Comparison of ENCODE assay signal across 1 cellular context in genomic region chr17:49389514-49390356, GRCh38.
A peak's percentile ranks its signal among the peaks of the same experiment; 100 is the strongest.
TF ChIP-seq lines count a peak whose summit lies in the region.
"Not testable (repeated sequence)": the region's sequence is repeated elsewhere in the genome, so short reads cannot be mapped to it uniquely, and the experiment has no call there.

No MANE protein-coding gene starts in this region.

TF ChIP-seq in K562, 482 proteins besides CTCF, POLR2A, EP300 and RAD21:
- 0 out of 2 replicates have a peak, but pooled peaks have one; percentile 14 for TF ChIP-seq MIER1 (IDR thresholded peaks at IDR 0.05; ENCODE audit: low read depth)
- peak; percentile 66; the same call in 1 of the 2 replicates for TF ChIP-seq FOXM1 (IDR thresholded peaks at IDR 0.05; ENCODE audit: low read depth)
- TF ChIP-seq FOXM1 (CRISPR knock-in tag; IDR thresholded peaks at IDR 0.05; ENCODE audit: low read depth); MYBL2 (CRISPR knock-in tag; IDR thresholded peaks at IDR 0.05; ENCODE audit: borderline replicate concordance); JUND (IDR thresholded peaks at IDR 0.05; ENCODE audit: borderline replicate concordance, low read depth, low read length); ATF3 (CRISPR knock-in tag; conservative IDR thresholded peaks at IDR 0.05); NR2C1 (tag; IDR thresholded peaks at IDR 0.05): not testable (repeated sequence)
- TF ChIP-seq MYBL2 (IDR thresholded peaks at IDR 0.05; ENCODE audit: low read depth) = peak; percentile 86
- peak; percentile 54; the same call in 1 of the 2 replicates for TF ChIP-seq ZNF384 (IDR thresholded peaks at IDR 0.05; ENCODE audit: low read depth, low read length)
- peak in 1 of 3 experiments; percentile 7 for TF ChIP-seq YY1 (IDR thresholded peaks at IDR 0.05; ENCODE audit: borderline replicate concordance in 1 of 3, control insufficient read depth in 1 of 3, extremely low read depth in 1 of 3, insufficient read depth in 3 of 3, insufficient read length in 1 of 3, insufficient replicate concordance in 2 of 3, low read depth in 1 of 3, low read length in 2 of 3)
- TF ChIP-seq KDM1A (IDR thresholded peaks at IDR 0.05) = peak; percentile 59 to 60; a peak in 2 of 4 replicates
- peak; percentile 80 for TF ChIP-seq EGR1 (conservative IDR thresholded peaks at IDR 0.05)
- TF ChIP-seq ZNF316 (IDR thresholded peaks at IDR 0.05) = 0 out of 2 replicates have a peak, but pooled peaks have one; percentile 17
- 0 out of 2 replicates have a peak, but pooled peaks have one; percentile 27 for TF ChIP-seq TRIM28 (IDR thresholded peaks at IDR 0.05)
- peak; percentile 46; the same call in 1 of the 2 replicates for TF ChIP-seq DPF2 (IDR thresholded peaks at IDR 0.05)
- 0 out of 3 replicates have a peak, but pooled peaks have one; percentile 21 for TF ChIP-seq JUND (tag; IDR thresholded peaks at IDR 0.05; ENCODE audit: borderline replicate concordance, low read depth, low read length)
- 0 out of 2 replicates have a peak, but pooled peaks have one; percentile 34 for TF ChIP-seq FOSL1 (tag; conservative IDR thresholded peaks at IDR 0.05)
- TF ChIP-seq ATF3 (IDR thresholded peaks at IDR 0.05) = peak; percentile 61
- peak; percentile 13 to 46; a peak in 1 of 4 replicates for TF ChIP-seq TRIM24 (IDR thresholded peaks at IDR 0.05)
- TF ChIP-seq NR2C1 (IDR thresholded peaks at IDR 0.05) = 0 out of 2 replicates have a peak, but pooled peaks have one; percentile 18
- TF ChIP-seq CBFA2T3 (IDR thresholded peaks at IDR 0.05) = 0 out of 2 replicates have a peak, but pooled peaks have one; percentile 17
